Comparison of ENCODE assay signal across 1 cellular context in the genomic region with DNA sequence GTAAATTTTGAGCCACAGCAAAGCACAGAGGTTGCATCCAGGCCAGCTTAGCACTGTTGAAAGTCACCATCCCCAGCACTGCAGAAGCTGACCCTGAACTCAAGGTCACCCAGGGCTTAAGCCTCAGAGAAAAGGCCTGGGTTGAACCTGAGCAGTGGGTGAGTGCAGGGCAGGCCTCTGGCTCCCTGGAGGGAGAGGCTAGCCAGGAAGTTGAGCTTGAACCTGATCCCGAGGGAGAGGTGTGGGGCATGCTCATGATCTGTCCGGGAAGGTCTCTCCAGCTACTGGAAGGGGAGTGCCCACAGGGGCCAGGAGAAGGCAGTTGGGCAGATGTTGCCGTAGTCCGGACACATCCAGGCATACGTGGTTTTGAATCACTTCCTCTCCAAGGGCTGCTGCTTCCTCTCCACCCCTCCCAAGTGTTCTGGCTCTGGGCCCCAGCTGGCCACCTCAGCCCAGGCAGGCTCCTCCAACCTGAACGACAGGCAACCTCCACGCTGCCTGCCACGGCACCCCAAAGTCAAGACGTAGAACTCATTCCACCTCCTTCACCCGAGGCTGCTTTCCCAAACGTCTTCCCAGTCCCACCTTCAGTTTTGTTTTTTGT.
TF ChIP-seq lines count a peak whose summit lies in the region.

No MANE protein-coding gene starts in this region.

TF ChIP-seq in K562, 482 proteins besides CTCF, POLR2A, EP300 and RAD21:
- TF ChIP-seq POLR2G (IDR thresholded peaks at IDR 0.05; ENCODE audit: low read depth, low read length), result peak; percentile 62
- peak; percentile 2; the same call in 1 of the 2 replicates for TF ChIP-seq PML (IDR thresholded peaks at IDR 0.05; ENCODE audit: low read length)
- peak; percentile 78 for TF ChIP-seq RBM22 (IDR thresholded peaks at IDR 0.05; ENCODE audit: low read depth, low read length, poor library complexity, severe bottlenecking)
- peak; percentile 13; the same call in 1 of the 2 replicates for TF ChIP-seq POLR2AphosphoS5 (IDR thresholded peaks at IDR 0.05; ENCODE audit: control insufficient read depth, insufficient read depth, low read depth, low read length)
- no peak for TF ChIP-seq ZNF311 (CRISPR knock-in tag; IDR thresholded peaks at IDR 0.05)
- peak; percentile 58; the same call in 1 of the 2 replicates for TF ChIP-seq ESRRA (IDR thresholded peaks at IDR 0.05; ENCODE audit: borderline replicate concordance, low read depth)
- TF ChIP-seq, protein P1, sequence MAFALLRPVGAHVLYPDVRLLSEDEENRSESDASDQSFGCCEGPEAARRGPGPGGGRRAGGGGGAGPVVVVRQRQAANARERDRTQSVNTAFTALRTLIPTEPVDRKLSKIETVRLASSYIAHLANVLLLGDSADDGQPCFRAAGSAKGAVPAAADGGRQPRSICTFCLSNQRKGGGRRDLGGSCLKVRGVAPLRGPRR (CRISPR knock-in tag; IDR thresholded peaks at IDR 0.05), result no peak
